Comparison of ENCODE assay signal across 21 cellular contexts in the genomic region with DNA sequence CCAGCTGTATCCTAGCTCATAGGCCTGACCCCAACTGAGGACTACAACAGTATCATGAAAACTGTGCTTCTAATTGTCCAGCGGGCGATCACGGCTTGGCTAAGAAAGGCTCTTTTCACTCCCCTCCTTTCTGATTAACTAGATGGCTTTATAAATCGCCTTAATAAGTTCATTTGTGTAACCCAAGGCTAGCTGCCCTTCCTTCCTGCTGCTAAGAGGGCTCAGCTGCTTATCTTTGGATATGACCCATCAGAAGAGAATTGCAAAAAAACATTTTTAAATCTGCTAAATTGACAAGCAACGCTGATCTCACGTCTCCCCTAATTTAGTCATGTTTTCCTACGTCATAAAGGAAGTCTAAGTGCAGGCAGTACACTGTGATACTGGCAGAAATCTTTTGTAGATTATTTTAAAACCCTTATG.
DNase-seq lines count a peak whose midpoint lies in the region; ATAC-seq and TF ChIP-seq lines count a peak whose summit lies in the region.
"Had no signal": no experiment of that assay in that cellular context is flagged by ENCODE, and none has a peak within 500 bp of the region (broad histone marks: within the 10 kb centered on the region; RNA-seq: fewer than 3 reads in every experiment).

No MANE protein-coding gene starts in this region.

- no peak for TF ChIP-seq CTCF in neural crest cell (conservative IDR thresholded peaks at IDR 0.05)

- H3K9ac ChIP-seq in endocrine pancreas (ENCODE audit: control insufficient read depth, insufficient read depth, low read length), result peak overlapping the region; percentile 49

- no peaks in the 10 kb centered on the region for H3K36me3 Mint-ChIP-seq in neural crest cell (ENCODE audit: low read depth)
- peaks cover 0 to 6% (median 0%) of the 10 kb centered on the region in 5 donors for H3K36me3 Mint-ChIP-seq in naive thymus-derived CD4-positive, alpha-beta T cell
- H3K36me3 Mint-ChIP-seq: activated naive CD4-positive, alpha-beta T cell treated with anti-CD3 and anti-CD28 coated beads, Interleukin-2, amount 10 ng/mL, durations not matched to agents 7 days and 5 days; IgD-negative memory B cell had no signal

- POLR2A ChIA-PET in naive thymus-derived CD4-positive, alpha-beta T cell (lab: Charles Lee), result no interaction called here

- no peaks in the 10 kb centered on the region for H3K9me3 Mint-ChIP-seq in neural crest cell
- H3K9me3 Mint-ChIP-seq in naive thymus-derived CD4-positive, alpha-beta T cell, result peaks cover 0 to 5% (median 0%) of the 10 kb centered on the region in 11 donors
- H3K9me3 Mint-ChIP-seq: activated naive CD4-positive, alpha-beta T cell treated with anti-CD3 and anti-CD28 coated beads, Interleukin-2, amount 10 ng/mL, durations not matched to agents 7 days and 5 days; IgD-negative memory B cell had no signal

- CTCF ChIA-PET in naive thymus-derived CD4-positive, alpha-beta T cell (lab: Charles Lee), result no interaction called here

- H3K9me3 ChIP-seq in endocrine pancreas (ENCODE audit: control insufficient read depth, low read length), result no peaks in the 10 kb centered on the region
- H3K9me3 ChIP-seq in naive thymus-derived CD4-positive, alpha-beta T cell (ENCODE audit: control insufficient read depth in 2 of 3, low read length in 3 of 3), result no peaks in the 10 kb centered on the region
- H3K9me3 ChIP-seq: body of pancreas, esophagus muscularis mucosa, sigmoid colon had no signal

- intact Hi-C loops in naive thymus-derived CD4-positive, alpha-beta T cell (cut with micrococcal nuclease), result no loop called here

- H3K27ac ChIP-seq in naive thymus-derived CD4-positive, alpha-beta T cell (ENCODE audit: low read depth, low read length), result no peak overlapping the region
- H3K27ac ChIP-seq: body of pancreas, esophagus muscularis mucosa, sigmoid colon had no signal

- ATAC-seq in SK-N-SH treated with all-trans-retinoic acid at 6 μM for 48 hours (no peak), GM18502 (IDR thresholded peaks at IDR 0.05; ENCODE audit: poor library complexity, unreplicated experiment) (no peak)
- no peak for ATAC-seq in naive thymus-derived CD4-positive, alpha-beta T cell
- ATAC-seq: body of pancreas, Panc1 had no signal

- no peaks in the 10 kb centered on the region for H3K27me3 ChIP-seq in endocrine pancreas (ENCODE audit: control insufficient read depth, insufficient read depth, low read length)
- H3K27me3 ChIP-seq in naive thymus-derived CD4-positive, alpha-beta T cell (ENCODE audit: control insufficient read depth in 2 of 2, insufficient read depth in 2 of 2, low read length in 2 of 2), result no peaks in the 10 kb centered on the region
- H3K27me3 ChIP-seq: body of pancreas, sigmoid colon had no signal

- H3K4me3 Mint-ChIP-seq in neural crest cell, result peak overlapping the region; percentile 61
- H3K4me3 Mint-ChIP-seq in naive thymus-derived CD4-positive, alpha-beta T cell, result no peak overlapping the region
- H3K4me3 Mint-ChIP-seq: activated naive CD4-positive, alpha-beta T cell treated with anti-CD3 and anti-CD28 coated beads, Interleukin-2, amount 10 ng/mL, durations not matched to agents 7 days and 5 days; IgD-negative memory B cell had no signal

- no peaks in the 10 kb centered on the region for H3K36me3 ChIP-seq in endocrine pancreas (ENCODE audit: control insufficient read depth, insufficient read depth, low read length)
- no peaks in the 10 kb centered on the region for H3K36me3 ChIP-seq in naive thymus-derived CD4-positive, alpha-beta T cell (ENCODE audit: control insufficient read depth in 2 of 3, insufficient read depth in 3 of 3, low read length in 3 of 3)
- H3K36me3 ChIP-seq: esophagus muscularis mucosa, sigmoid colon had no signal

- peaks cover 48% of the 10 kb centered on the region for H3K4me1 ChIP-seq in endocrine pancreas (ENCODE audit: control insufficient read depth, insufficient read depth, low read length)
- no peaks in the 10 kb centered on the region for H3K4me1 ChIP-seq in naive thymus-derived CD4-positive, alpha-beta T cell (ENCODE audit: control insufficient read depth in 2 of 2, insufficient read depth in 2 of 2, low read length in 2 of 2)
- H3K4me1 ChIP-seq: esophagus muscularis mucosa, sigmoid colon had no signal

- DNase-seq in Ammon's horn (ENCODE audit: low spot score) (peak; percentile 31), neural crest cell (ENCODE audit: low read depth, low spot score) (no peak), hippocampal formation (lab: John Stamatoyannopoulos, UW) (no peak), CD1c-positive myeloid dendritic cell (ENCODE audit: extremely low spot score) (no peak)
- no peak for DNase-seq in naive thymus-derived CD4-positive, alpha-beta T cell
- DNase-seq: activated CD4-positive, alpha-beta T cell treated with anti-CD3 and anti-CD28 coated beads, Interleukin-2, amount 50 U/mL, for 48 hours; activated naive CD4-positive, alpha-beta T cell treated with anti-CD3 and anti-CD28 coated beads, Interleukin-2, amount 10 ng/mL, durations not matched to agents 7 days and 5 days; activated T-cell treated with anti-CD3 and anti-CD28 coated beads, Interleukin-2, amount 50 U/mL, for 1 hour; body of pancreas; COR-L47; cortex of kidney; NCI-H1092 treated with DMSO at 0.1 percent for 48 hours; NCI-H2107; sigmoid colon; stimulated activated CD4-positive, alpha-beta T cell treated with anti-CD3 and anti-CD28 coated beads, Interleukin-2, amount 100 ng/mL, for 48 hours had no signal

- H3K27ac Mint-ChIP-seq in neural crest cell (ENCODE audit: unreplicated experiment), result peak overlapping the region; percentile 14
- no peak overlapping the region for H3K27ac Mint-ChIP-seq in naive thymus-derived CD4-positive, alpha-beta T cell
- H3K27ac Mint-ChIP-seq: activated naive CD4-positive, alpha-beta T cell treated with anti-CD3 and anti-CD28 coated beads, Interleukin-2, amount 10 ng/mL, durations not matched to agents 7 days and 5 days; IgD-negative memory B cell had no signal

- no peak overlapping the region for H3K4me3 ChIP-seq in endocrine pancreas (ENCODE audit: control insufficient read depth, insufficient read depth, low read length)
- H3K4me3 ChIP-seq in naive thymus-derived CD4-positive, alpha-beta T cell (ENCODE audit: low read length), result no peak overlapping the region
- H3K4me3 ChIP-seq: body of pancreas, esophagus muscularis mucosa, sigmoid colon had no signal

- peaks cover 76% of the 10 kb centered on the region for H3K4me1 Mint-ChIP-seq in neural crest cell
- no peaks in the 10 kb centered on the region for H3K4me1 Mint-ChIP-seq in naive thymus-derived CD4-positive, alpha-beta T cell
- H3K4me1 Mint-ChIP-seq: activated naive CD4-positive, alpha-beta T cell treated with anti-CD3 and anti-CD28 coated beads, Interleukin-2, amount 10 ng/mL, durations not matched to agents 7 days and 5 days had no signal

- H3K27me3 Mint-ChIP-seq in neural crest cell (ENCODE audit: low read depth), result no peaks in the 10 kb centered on the region
- peaks cover 0 to 31% (median 6%) of the 10 kb centered on the region in 5 donors for H3K27me3 Mint-ChIP-seq in naive thymus-derived CD4-positive, alpha-beta T cell
- H3K27me3 Mint-ChIP-seq: activated naive CD4-positive, alpha-beta T cell treated with anti-CD3 and anti-CD28 coated beads, Interleukin-2, amount 10 ng/mL, durations not matched to agents 7 days and 5 days had no signal

TF ChIP-seq in SK-N-SH treated with all-trans-retinoic acid at 6 μM for 48 hours, 23 proteins besides CTCF, POLR2A, EP300 and RAD21:
- TF ChIP-seq ISL1 (CRISPR knock-in tag; IDR thresholded peaks at IDR 0.05) (peak; percentile 52; the same call in 1 of the 2 replicates), TCF4 (CRISPR knock-in tag; IDR thresholded peaks at IDR 0.05; ENCODE audit: borderline replicate concordance) (peak; percentile 10; the same call in 1 of the 2 replicates), GLIS3 (CRISPR knock-in tag; IDR thresholded peaks at IDR 0.05) (0 out of 2 replicates have a peak, but pooled peaks have one; percentile 29), POU6F1 (CRISPR knock-in tag; IDR thresholded peaks at IDR 0.05; ENCODE audit: borderline replicate concordance, low read depth) (no peak)
TF ChIP-seq in SK-N-SH treated with all-trans-retinoic acid at 6 μM for 48 hours: peak in this region for 3.
